ENCODE assay signal across 8 cellular contexts in the genomic region with DNA sequence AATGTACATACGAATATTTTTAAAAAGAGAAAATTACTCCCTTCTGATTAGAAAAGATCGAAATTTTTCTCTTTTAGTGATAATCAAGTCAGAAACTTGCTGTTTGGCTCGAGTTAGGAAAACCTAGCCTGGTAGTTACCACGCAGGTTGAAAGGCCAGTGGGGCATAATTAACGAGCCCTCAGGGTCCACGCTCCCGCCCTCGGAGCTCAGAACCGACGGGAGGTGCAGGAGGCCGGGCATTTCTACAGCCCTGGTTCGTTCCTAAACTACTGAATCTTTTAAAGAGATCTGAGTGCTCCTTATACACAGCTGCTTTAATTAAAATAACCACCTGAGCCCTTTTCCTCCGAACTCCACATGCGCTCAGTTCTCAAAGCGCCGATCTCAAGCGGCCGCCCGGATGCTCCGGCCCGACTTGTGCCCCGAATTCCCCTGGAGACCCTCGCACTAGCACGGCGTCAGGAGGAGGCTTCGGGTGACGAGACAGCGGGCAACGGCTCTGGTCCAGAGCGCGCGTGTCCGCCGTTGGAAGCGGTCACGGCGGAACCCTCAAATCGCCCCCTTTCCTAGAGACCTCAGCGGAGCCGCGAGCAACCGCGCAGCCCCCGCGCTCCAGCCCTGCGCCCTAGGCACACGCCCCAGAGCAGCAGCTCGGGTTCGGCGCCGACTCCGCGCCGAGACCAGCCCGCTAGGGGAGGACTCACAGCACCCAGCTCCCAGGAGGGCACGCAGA. TPM values are rescaled to one million over a fixed set of nuclear protein-coding genes. Genes with fewer than 3 reads are reported as not detected.
DNase-seq lines count a peak whose midpoint lies in the region; ATAC-seq and TF ChIP-seq lines count a peak whose summit lies in the region.

No MANE protein-coding gene starts in this region.

- WGBS in sigmoid colon, 2 donors = 0 to 1% methylated on average over 56 of the region's 56 CpGs

- peaks cover 25% of the 10 kb centered on the region for H3K4me1 Mint-ChIP-seq in activated CD4-positive, alpha-beta T cell treated with anti-CD3 and anti-CD28 coated beads, Interleukin-2, amount 10 ng/mL, durations not matched to agents 24 days and 14 days
- no peaks in the 10 kb centered on the region for H3K4me1 Mint-ChIP-seq in glutamatergic neuron (ENCODE audit: low read depth, unreplicated experiment)

- H3K4me3 ChIP-seq in WERI-Rb-1 (ENCODE audit: low read depth, low read length) = peak overlapping the region; percentile 99
- peak overlapping the region; percentile 83 to 96 (median 94) for H3K4me3 ChIP-seq in sigmoid colon

- peaks cover under 1% of the 10 kb centered on the region for H3K9me3 Mint-ChIP-seq in activated CD4-positive, alpha-beta T cell treated with anti-CD3 and anti-CD28 coated beads, Interleukin-2, amount 10 ng/mL, durations not matched to agents 24 days and 14 days
- peaks cover 6% of the 10 kb centered on the region for H3K9me3 Mint-ChIP-seq in glutamatergic neuron (ENCODE audit: unreplicated experiment)

- H3K27ac Mint-ChIP-seq in activated CD4-positive, alpha-beta T cell treated with anti-CD3 and anti-CD28 coated beads, Interleukin-2, amount 10 ng/mL, durations not matched to agents 24 days and 14 days = peak overlapping the region; percentile 87
- H3K27ac Mint-ChIP-seq in glutamatergic neuron (ENCODE audit: unreplicated experiment) = no peak overlapping the region

- no peak for TF ChIP-seq EP300 in sigmoid colon (IDR thresholded peaks at IDR 0.05)

- ATAC-seq in HG03066 (IDR thresholded peaks at IDR 0.05; ENCODE audit: low read depth, unreplicated experiment) = peak; percentile 8
- ATAC-seq in HG03457 (IDR thresholded peaks at IDR 0.05; ENCODE audit: unreplicated experiment) = no peak

- TF ChIP-seq POLR2A in sigmoid colon (IDR thresholded peaks at IDR 0.05) = no peak

- DNase-seq in activated CD4-positive, alpha-beta T cell treated with anti-CD3 and anti-CD28 coated beads, Interleukin-2, amount 10 ng/mL, durations not matched to agents 24 days and 14 days = no peak
- no peak for DNase-seq in activated CD4-positive, alpha-beta T cell treated with anti-CD3 and anti-CD28 coated beads, Interleukin-2, amount 50 U/mL, for 1 hour
- DNase-seq in WERI-Rb-1 (no peak), glutamatergic neuron (peak; percentile 50), sigmoid colon (peak; percentile 73), islet precursor cell (no peak)

- peaks cover 0 to 54% (median 47%) of the 10 kb centered on the region in 4 donors for H3K4me1 ChIP-seq in sigmoid colon

- H3K36me3 ChIP-seq in WERI-Rb-1 (peaks cover 39% of the 10 kb centered on the region), sigmoid colon (peaks cover 0 to 12% (median 3%) of the 10 kb centered on the region in 4 donors)

- peaks cover 24% of the 10 kb centered on the region for H3K36me3 Mint-ChIP-seq in activated CD4-positive, alpha-beta T cell treated with anti-CD3 and anti-CD28 coated beads, Interleukin-2, amount 10 ng/mL, durations not matched to agents 24 days and 14 days (ENCODE audit: low read depth)
- no peaks in the 10 kb centered on the region for H3K36me3 Mint-ChIP-seq in glutamatergic neuron (ENCODE audit: unreplicated experiment)

- no peaks in the 10 kb centered on the region for H3K9me3 ChIP-seq in WERI-Rb-1 (ENCODE audit: severe bottlenecking)
- H3K9me3 ChIP-seq in sigmoid colon = no peaks in the 10 kb centered on the region

- H3K4me3 Mint-ChIP-seq in activated CD4-positive, alpha-beta T cell treated with anti-CD3 and anti-CD28 coated beads, Interleukin-2, amount 10 ng/mL, durations not matched to agents 24 days and 14 days = peak overlapping the region; percentile 94
- H3K4me3 Mint-ChIP-seq in glutamatergic neuron (ENCODE audit: unreplicated experiment) = peak overlapping the region; percentile 91

- H3K27me3 ChIP-seq in WERI-Rb-1 (ENCODE audit: insufficient read depth, low read depth, severe bottlenecking) = no peaks in the 10 kb centered on the region
- no peaks in the 10 kb centered on the region for H3K27me3 ChIP-seq in sigmoid colon

- peak overlapping the region; percentile 92 for H3K27ac ChIP-seq in WERI-Rb-1
- peak overlapping the region; percentile 92 to 98 (median 98) for H3K27ac ChIP-seq in sigmoid colon

- H3K27me3 Mint-ChIP-seq in activated CD4-positive, alpha-beta T cell treated with anti-CD3 and anti-CD28 coated beads, Interleukin-2, amount 10 ng/mL, durations not matched to agents 24 days and 14 days = no peaks in the 10 kb centered on the region
- H3K27me3 Mint-ChIP-seq in glutamatergic neuron (ENCODE audit: unreplicated experiment) = no peaks in the 10 kb centered on the region

- TF ChIP-seq CTCF in WERI-Rb-1 (IDR thresholded peaks at IDR 0.05; ENCODE audit: low read depth, low read length) (no peak), glutamatergic neuron (IDR thresholded peaks at IDR 0.05; ENCODE audit: partially characterized antibody, unreplicated experiment) (no peak), sigmoid colon (IDR thresholded peaks at IDR 0.05) (no peak)

- intact Hi-C loops in activated CD4-positive, alpha-beta T cell treated with anti-CD3 and anti-CD28 coated beads, Interleukin-2, amount 10 ng/mL, durations not matched to agents 24 days and 14 days (cut with micrococcal nuclease) = loop anchor here (2.0 to 5.0 kb wide), 3 partner anchors 47 to 881 kb away; a partner anchor contains a TSS
- intact Hi-C loops in sigmoid colon (cut with DNase I) = loop anchor here (10.0 kb wide), 1 partner anchor 747 kb away; no protein-coding TSS in a partner anchor

RNA-seq across cellular contexts. Expression of a gene that starts 0.4 kb away (rescaled TPM):
- 29.0 and 33.3 TPM in 2 replicates for total RNA-seq in activated CD4-positive, alpha-beta T cell treated with anti-CD3 and anti-CD28 coated beads, Interleukin-2, amount 10 ng/mL, durations not matched to agents 24 days and 14 days
- total RNA-seq in glutamatergic neuron (ENCODE audit: unreplicated experiment) (64.8 TPM), sigmoid colon (10 to 100 TPM; 20.0 to 46.0 (median 24.6) TPM)
- polyA plus RNA-seq in sigmoid colon = 10 to 100 TPM in 1 of 3 donors, 1 to 10 TPM in 2; 1.2 to 18.1 (median 1.6) TPM

RNA-seq across cellular contexts. Expression of a gene that starts 0.5 kb away (rescaled TPM):
- 23.2 and 23.8 TPM in 2 replicates for total RNA-seq in activated CD4-positive, alpha-beta T cell treated with anti-CD3 and anti-CD28 coated beads, Interleukin-2, amount 10 ng/mL, durations not matched to agents 24 days and 14 days
- 29.7 TPM for total RNA-seq in glutamatergic neuron (ENCODE audit: unreplicated experiment)
- 10 to 100 TPM; 22.7 to 33.6 (median 30.3) TPM for total RNA-seq in sigmoid colon
- polyA plus RNA-seq in sigmoid colon = 10 to 100 TPM; 10.2 to 12.2 (median 10.8) TPM

RNA-seq across cellular contexts. Expression of a gene that starts 22.9 kb away (rescaled TPM):
- total RNA-seq in activated CD4-positive, alpha-beta T cell treated with anti-CD3 and anti-CD28 coated beads, Interleukin-2, amount 10 ng/mL, durations not matched to agents 24 days and 14 days = 91.2 and 92.2 TPM in 2 replicates
- total RNA-seq in glutamatergic neuron (ENCODE audit: unreplicated experiment) = 21.2 TPM
- 10 to 100 TPM; 64.8 to 76.3 (median 72.0) TPM for total RNA-seq in sigmoid colon
- 10 to 100 TPM; 19.4 to 41.0 (median 27.6) TPM for polyA plus RNA-seq in sigmoid colon

RNA-seq across cellular contexts. Expression of a gene that starts 50.0 kb away (rescaled TPM):
- 2.1 TPM in 2 replicates for total RNA-seq in activated CD4-positive, alpha-beta T cell treated with anti-CD3 and anti-CD28 coated beads, Interleukin-2, amount 10 ng/mL, durations not matched to agents 24 days and 14 days
- total RNA-seq in glutamatergic neuron (ENCODE audit: unreplicated experiment) (1.7 TPM), sigmoid colon (1 to 10 TPM; 1.4 to 2.2 (median 2.1) TPM)
- polyA plus RNA-seq in sigmoid colon = 1 to 10 TPM in 1 of 3 donors, under 1 TPM in 2; 0.46 to 1.9 (median 0.60) TPM

RNA-seq across cellular contexts. Expression of a gene that starts 50.0 kb away (rescaled TPM):
- 26.2 and 27.9 TPM in 2 replicates for total RNA-seq in activated CD4-positive, alpha-beta T cell treated with anti-CD3 and anti-CD28 coated beads, Interleukin-2, amount 10 ng/mL, durations not matched to agents 24 days and 14 days
- total RNA-seq in glutamatergic neuron (ENCODE audit: unreplicated experiment) (15.2 TPM), sigmoid colon (10 to 100 TPM; 14.8 to 32.4 (median 19.1) TPM)
- 10 to 100 TPM in 2 of 3 donors, 1 to 10 TPM in 1; 9.0 to 19.2 (median 12.6) TPM for polyA plus RNA-seq in sigmoid colon

Comparison
In these comparisons a context has a peak if more than half of its experiments do, and no peak if none do; other contexts are left out.
1. DNase-seq: peak in glutamatergic neuron (single experiment) and sigmoid colon (single experiment); none in activated CD4-positive, alpha-beta T cell treated with anti-CD3 and anti-CD28 coated beads, Interleukin-2, amount 10 ng/mL, durations not matched to agents 24 days and 14 days (single experiment), activated CD4-positive, alpha-beta T cell treated with anti-CD3 and anti-CD28 coated beads, Interleukin-2, amount 50 U/mL, for 1 hour (single experiment), WERI-Rb-1 (single experiment) and islet precursor cell (single experiment).